In the genomic region with DNA sequence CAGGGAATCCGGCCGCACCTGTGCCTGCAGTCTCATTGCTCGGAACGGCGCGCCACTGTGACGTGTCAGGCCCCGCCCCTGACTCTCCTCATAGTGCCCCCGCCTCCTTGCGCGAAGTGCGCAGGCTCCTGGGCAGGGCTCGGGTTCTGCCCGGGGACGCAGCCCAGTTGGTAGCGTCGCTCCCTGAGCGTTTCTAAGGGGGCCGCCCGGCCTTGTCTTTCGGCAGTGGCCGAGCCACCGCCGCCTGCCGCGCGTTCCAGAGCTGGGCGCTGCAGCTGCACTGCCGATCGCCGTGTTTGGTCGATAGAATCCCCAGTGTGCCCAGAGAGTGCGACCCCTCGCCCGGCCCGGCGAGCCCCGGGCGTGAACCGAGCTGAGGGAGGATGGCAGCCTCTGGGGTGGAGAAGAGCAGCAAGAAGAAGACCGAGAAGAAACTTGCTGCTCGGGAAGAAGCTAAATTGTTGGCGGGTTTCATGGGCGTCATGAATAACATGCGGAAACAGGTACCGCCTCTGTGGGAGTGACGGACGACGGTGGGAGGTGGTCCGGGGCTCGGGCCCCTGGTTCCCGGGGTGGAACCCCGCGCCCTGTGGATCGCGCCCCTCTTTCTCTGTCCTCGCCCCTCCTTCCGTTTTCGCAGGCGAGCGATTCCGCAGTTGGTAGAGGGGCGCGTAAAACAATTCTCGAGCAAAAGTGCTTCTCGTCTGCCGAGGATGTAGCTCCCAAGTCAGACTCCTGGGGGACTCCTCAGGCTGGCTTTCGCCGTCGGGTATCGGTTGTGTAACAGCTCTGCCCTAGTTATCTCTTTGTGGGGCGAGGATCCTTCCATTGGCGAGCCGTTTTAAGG, we compare ENCODE assay signal across 1 cellular context.
TF ChIP-seq lines count a peak whose summit lies in the region.

A gene with protein sequence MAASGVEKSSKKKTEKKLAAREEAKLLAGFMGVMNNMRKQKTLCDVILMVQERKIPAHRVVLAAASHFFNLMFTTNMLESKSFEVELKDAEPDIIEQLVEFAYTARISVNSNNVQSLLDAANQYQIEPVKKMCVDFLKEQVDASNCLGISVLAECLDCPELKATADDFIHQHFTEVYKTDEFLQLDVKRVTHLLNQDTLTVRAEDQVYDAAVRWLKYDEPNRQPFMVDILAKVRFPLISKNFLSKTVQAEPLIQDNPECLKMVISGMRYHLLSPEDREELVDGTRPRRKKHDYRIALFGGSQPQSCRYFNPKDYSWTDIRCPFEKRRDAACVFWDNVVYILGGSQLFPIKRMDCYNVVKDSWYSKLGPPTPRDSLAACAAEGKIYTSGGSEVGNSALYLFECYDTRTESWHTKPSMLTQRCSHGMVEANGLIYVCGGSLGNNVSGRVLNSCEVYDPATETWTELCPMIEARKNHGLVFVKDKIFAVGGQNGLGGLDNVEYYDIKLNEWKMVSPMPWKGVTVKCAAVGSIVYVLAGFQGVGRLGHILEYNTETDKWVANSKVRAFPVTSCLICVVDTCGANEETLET (plus strand): TSS at position 142 of the 847 bp plus-strand sequence. CDS start 242 bp downstream, at position 384.

TF ChIP-seq in HepG2, 621 proteins besides CTCF, POLR2A, EP300 and RAD21 (continued from another document and continues in another):
- TF ChIP-seq, protein P1, sequence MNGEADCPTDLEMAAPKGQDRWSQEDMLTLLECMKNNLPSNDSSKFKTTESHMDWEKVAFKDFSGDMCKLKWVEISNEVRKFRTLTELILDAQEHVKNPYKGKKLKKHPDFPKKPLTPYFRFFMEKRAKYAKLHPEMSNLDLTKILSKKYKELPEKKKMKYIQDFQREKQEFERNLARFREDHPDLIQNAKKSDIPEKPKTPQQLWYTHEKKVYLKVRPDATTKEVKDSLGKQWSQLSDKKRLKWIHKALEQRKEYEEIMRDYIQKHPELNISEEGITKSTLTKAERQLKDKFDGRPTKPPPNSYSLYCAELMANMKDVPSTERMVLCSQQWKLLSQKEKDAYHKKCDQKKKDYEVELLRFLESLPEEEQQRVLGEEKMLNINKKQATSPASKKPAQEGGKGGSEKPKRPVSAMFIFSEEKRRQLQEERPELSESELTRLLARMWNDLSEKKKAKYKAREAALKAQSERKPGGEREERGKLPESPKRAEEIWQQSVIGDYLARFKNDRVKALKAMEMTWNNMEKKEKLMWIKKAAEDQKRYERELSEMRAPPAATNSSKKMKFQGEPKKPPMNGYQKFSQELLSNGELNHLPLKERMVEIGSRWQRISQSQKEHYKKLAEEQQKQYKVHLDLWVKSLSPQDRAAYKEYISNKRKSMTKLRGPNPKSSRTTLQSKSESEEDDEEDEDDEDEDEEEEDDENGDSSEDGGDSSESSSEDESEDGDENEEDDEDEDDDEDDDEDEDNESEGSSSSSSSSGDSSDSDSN (CRISPR knock-in tag; IDR thresholded peaks at IDR 0.05) = peak; percentile 97
- TF ChIP-seq SKI (IDR thresholded peaks at IDR 0.05; ENCODE audit: partially characterized antibody) = no peak
- TF ChIP-seq, protein P2, sequence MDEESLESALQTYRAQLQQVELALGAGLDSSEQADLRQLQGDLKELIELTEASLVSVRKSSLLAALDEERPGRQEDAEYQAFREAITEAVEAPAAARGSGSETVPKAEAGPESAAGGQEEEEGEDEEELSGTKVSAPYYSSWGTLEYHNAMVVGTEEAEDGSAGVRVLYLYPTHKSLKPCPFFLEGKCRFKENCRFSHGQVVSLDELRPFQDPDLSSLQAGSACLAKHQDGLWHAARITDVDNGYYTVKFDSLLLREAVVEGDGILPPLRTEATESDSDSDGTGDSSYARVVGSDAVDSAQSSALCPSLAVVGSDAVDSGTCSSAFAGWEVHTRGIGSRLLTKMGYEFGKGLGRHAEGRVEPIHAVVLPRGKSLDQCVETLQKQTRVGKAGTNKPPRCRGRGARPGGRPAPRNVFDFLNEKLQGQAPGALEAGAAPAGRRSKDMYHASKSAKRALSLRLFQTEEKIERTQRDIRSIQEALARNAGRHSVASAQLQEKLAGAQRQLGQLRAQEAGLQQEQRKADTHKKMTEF (CRISPR knock-in tag; IDR thresholded peaks at IDR 0.05) = peak; percentile 61; the same call in 1 of the 2 replicates
- TF ChIP-seq ZSCAN22 (CRISPR knock-in tag; IDR thresholded peaks at IDR 0.05) = no peak
- TF ChIP-seq HOXA5 (CRISPR knock-in tag; IDR thresholded peaks at IDR 0.05) = no peak
- TF ChIP-seq, protein P3, sequence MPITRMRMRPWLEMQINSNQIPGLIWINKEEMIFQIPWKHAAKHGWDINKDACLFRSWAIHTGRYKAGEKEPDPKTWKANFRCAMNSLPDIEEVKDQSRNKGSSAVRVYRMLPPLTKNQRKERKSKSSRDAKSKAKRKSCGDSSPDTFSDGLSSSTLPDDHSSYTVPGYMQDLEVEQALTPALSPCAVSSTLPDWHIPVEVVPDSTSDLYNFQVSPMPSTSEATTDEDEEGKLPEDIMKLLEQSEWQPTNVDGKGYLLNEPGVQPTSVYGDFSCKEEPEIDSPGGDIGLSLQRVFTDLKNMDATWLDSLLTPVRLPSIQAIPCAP (CRISPR knock-in tag; IDR thresholded peaks at IDR 0.05; ENCODE audit: low read depth) = no peak
- TF ChIP-seq, protein P4, sequence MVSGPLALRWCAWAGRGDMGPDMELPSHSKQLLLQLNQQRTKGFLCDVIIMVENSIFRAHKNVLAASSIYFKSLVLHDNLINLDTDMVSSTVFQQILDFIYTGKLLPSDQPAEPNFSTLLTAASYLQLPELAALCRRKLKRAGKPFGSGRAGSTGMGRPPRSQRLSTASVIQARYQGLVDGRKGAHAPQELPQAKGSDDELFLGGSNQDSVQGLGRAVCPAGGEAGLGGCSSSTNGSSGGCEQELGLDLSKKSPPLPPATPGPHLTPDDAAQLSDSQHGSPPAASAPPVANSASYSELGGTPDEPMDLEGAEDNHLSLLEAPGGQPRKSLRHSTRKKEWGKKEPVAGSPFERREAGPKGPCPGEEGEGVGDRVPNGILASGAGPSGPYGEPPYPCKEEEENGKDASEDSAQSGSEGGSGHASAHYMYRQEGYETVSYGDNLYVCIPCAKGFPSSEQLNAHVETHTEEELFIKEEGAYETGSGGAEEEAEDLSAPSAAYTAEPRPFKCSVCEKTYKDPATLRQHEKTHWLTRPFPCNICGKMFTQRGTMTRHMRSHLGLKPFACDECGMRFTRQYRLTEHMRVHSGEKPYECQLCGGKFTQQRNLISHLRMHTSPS (CRISPR knock-in tag; IDR thresholded peaks at IDR 0.05; ENCODE audit: low read depth) = peak; percentile 72; the same call in 1 of the 2 replicates
- TF ChIP-seq ZNF572 (CRISPR knock-in tag; IDR thresholded peaks at IDR 0.05) = no peak
- TF ChIP-seq TARDBP (CRISPR knock-in tag; IDR thresholded peaks at IDR 0.05) = peak; percentile 92
- TF ChIP-seq ZNF543 (CRISPR knock-in tag; IDR thresholded peaks at IDR 0.05) = peak; percentile 40; the same call in 1 of the 2 replicates
- TF ChIP-seq AGO2 (optimal IDR thresholded peaks at IDR 0.05; ENCODE audit: low read depth, low read length) = peak; percentile 52
- TF ChIP-seq NFATC3 (CRISPR knock-in tag; IDR thresholded peaks at IDR 0.05) = 0 out of 2 replicates have a peak, but pooled peaks have one; percentile 42
- peak; percentile 62; the same call in 1 of the 2 replicates for TF ChIP-seq ZNF205 (CRISPR knock-in tag; IDR thresholded peaks at IDR 0.05)
- TF ChIP-seq ZNF333 (CRISPR knock-in tag; IDR thresholded peaks at IDR 0.05; ENCODE audit: borderline replicate concordance) = no peak
- TF ChIP-seq ZNF670 (CRISPR knock-in tag; IDR thresholded peaks at IDR 0.05; ENCODE audit: borderline replicate concordance) = peak; percentile 68; the same call in 1 of the 2 replicates
- TF ChIP-seq, protein P5, sequence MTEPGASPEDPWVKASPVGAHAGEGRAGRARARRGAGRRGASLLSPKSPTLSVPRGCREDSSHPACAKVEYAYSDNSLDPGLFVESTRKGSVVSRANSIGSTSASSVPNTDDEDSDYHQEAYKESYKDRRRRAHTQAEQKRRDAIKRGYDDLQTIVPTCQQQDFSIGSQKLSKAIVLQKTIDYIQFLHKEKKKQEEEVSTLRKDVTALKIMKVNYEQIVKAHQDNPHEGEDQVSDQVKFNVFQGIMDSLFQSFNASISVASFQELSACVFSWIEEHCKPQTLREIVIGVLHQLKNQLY (CRISPR knock-in tag; IDR thresholded peaks at IDR 0.05) = peak; percentile 28; the same call in 1 of the 2 replicates
- TF ChIP-seq TOPORS (CRISPR knock-in tag; IDR thresholded peaks at IDR 0.05) = 0 out of 2 replicates have a peak, but pooled peaks have one; percentile 60
- TF ChIP-seq SNAPC2 (CRISPR knock-in tag; IDR thresholded peaks at IDR 0.05) = no peak
- TF ChIP-seq ZNF546 (CRISPR knock-in tag; conservative IDR thresholded peaks at IDR 0.05) = no peak
- TF ChIP-seq ATF7-NPFF (CRISPR knock-in tag; IDR thresholded peaks at IDR 0.05; ENCODE audit: low read depth) = no peak
- no peak for TF ChIP-seq ERF (CRISPR knock-in tag; IDR thresholded peaks at IDR 0.05)
- no peak for TF ChIP-seq JARID2 (CRISPR knock-in tag; IDR thresholded peaks at IDR 0.05; ENCODE audit: insufficient replicate concordance)
- TF ChIP-seq ZNF143 (CRISPR knock-in tag; IDR thresholded peaks at IDR 0.05) = no peak
- TF ChIP-seq ZIK1 (CRISPR knock-in tag; IDR thresholded peaks at IDR 0.05; ENCODE audit: borderline replicate concordance, low read depth) = peak; percentile 66; the same call in 1 of the 2 replicates
- TF ChIP-seq RELA (CRISPR knock-in tag; IDR thresholded peaks at IDR 0.05) = no peak
- TF ChIP-seq, protein P6, sequence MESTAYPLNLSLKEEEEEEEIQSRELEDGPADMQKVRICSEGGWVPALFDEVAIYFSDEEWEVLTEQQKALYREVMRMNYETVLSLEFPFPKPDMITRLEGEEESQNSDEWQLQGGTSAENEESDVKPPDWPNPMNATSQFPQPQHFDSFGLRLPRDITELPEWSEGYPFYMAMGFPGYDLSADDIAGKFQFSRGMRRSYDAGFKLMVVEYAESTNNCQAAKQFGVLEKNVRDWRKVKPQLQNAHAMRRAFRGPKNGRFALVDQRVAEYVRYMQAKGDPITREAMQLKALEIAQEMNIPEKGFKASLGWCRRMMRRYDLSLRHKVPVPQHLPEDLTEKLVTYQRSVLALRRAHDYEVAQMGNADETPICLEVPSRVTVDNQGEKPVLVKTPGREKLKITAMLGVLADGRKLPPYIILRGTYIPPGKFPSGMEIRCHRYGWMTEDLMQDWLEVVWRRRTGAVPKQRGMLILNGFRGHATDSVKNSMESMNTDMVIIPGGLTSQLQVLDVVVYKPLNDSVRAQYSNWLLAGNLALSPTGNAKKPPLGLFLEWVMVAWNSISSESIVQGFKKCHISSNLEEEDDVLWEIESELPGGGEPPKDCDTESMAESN (CRISPR knock-in tag; conservative IDR thresholded peaks at IDR 0.05) = peak; percentile 79
- TF ChIP-seq, protein P7, sequence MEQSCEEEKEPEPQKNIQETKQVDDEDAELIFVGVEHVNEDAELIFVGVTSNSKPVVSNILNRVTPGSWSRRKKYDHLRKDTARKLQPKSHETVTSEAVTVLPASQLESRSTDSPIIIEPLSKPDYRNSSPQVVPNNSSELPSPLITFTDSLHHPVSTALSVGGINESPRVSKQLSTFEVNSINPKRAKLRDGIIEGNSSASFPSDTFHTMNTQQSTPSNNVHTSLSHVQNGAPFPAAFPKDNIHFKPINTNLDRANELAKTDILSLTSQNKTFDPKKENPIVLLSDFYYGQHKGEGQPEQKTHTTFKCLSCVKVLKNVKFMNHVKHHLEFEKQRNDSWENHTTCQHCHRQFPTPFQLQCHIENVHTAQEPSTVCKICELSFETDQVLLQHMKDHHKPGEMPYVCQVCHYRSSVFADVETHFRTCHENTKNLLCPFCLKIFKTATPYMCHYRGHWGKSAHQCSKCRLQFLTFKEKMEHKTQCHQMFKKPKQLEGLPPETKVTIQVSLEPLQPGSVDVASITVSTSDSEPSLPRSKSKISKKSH (CRISPR knock-in tag; IDR thresholded peaks at IDR 0.05; ENCODE audit: borderline replicate concordance) = peak; percentile 63; the same call in 1 of the 2 replicates
- TF ChIP-seq TEAD3 (CRISPR knock-in tag; optimal IDR thresholded peaks at IDR 0.05; ENCODE audit: borderline replicate concordance) = peak; percentile 47
- TF ChIP-seq GTF3A (CRISPR knock-in tag; conservative IDR thresholded peaks at IDR 0.05) = no peak
- 0 out of 2 replicates have a peak, but pooled peaks have one; percentile 19 for TF ChIP-seq MEF2D (CRISPR knock-in tag; IDR thresholded peaks at IDR 0.05)
- TF ChIP-seq, protein P8, sequence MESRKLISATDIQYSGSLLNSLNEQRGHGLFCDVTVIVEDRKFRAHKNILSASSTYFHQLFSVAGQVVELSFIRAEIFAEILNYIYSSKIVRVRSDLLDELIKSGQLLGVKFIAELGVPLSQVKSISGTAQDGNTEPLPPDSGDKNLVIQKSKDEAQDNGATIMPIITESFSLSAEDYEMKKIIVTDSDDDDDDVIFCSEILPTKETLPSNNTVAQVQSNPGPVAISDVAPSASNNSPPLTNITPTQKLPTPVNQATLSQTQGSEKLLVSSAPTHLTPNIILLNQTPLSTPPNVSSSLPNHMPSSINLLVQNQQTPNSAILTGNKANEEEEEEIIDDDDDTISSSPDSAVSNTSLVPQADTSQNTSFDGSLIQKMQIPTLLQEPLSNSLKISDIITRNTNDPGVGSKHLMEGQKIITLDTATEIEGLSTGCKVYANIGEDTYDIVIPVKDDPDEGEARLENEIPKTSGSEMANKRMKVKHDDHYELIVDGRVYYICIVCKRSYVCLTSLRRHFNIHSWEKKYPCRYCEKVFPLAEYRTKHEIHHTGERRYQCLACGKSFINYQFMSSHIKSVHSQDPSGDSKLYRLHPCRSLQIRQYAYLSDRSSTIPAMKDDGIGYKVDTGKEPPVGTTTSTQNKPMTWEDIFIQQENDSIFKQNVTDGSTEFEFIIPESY (CRISPR knock-in tag; IDR thresholded peaks at IDR 0.05) = no peak
- TF ChIP-seq TP53 (CRISPR knock-in tag; conservative IDR thresholded peaks at IDR 0.05) = no peak
- peak; percentile 24; the same call in 1 of the 2 replicates for TF ChIP-seq ZNF629 (CRISPR knock-in tag; conservative IDR thresholded peaks at IDR 0.05)
- peak; percentile 29; the same call in 1 of the 2 replicates for TF ChIP-seq ZNF124 (CRISPR knock-in tag; IDR thresholded peaks at IDR 0.05)
- TF ChIP-seq, protein P9, sequence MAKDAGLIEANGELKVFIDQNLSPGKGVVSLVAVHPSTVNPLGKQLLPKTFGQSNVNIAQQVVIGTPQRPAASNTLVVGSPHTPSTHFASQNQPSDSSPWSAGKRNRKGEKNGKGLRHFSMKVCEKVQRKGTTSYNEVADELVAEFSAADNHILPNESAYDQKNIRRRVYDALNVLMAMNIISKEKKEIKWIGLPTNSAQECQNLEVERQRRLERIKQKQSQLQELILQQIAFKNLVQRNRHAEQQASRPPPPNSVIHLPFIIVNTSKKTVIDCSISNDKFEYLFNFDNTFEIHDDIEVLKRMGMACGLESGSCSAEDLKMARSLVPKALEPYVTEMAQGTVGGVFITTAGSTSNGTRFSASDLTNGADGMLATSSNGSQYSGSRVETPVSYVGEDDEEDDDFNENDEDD (CRISPR knock-in tag; IDR thresholded peaks at IDR 0.05; ENCODE audit: borderline replicate concordance) = peak; percentile 82; the same call in 1 of the 2 replicates
- no peak for TF ChIP-seq ZNF607 (CRISPR knock-in tag; IDR thresholded peaks at IDR 0.05; ENCODE audit: borderline replicate concordance)
- 0 out of 2 replicates have a peak, but pooled peaks have one; percentile 14 for TF ChIP-seq FOXO1 (CRISPR knock-in tag; IDR thresholded peaks at IDR 0.05)
- TF ChIP-seq, protein P10, sequence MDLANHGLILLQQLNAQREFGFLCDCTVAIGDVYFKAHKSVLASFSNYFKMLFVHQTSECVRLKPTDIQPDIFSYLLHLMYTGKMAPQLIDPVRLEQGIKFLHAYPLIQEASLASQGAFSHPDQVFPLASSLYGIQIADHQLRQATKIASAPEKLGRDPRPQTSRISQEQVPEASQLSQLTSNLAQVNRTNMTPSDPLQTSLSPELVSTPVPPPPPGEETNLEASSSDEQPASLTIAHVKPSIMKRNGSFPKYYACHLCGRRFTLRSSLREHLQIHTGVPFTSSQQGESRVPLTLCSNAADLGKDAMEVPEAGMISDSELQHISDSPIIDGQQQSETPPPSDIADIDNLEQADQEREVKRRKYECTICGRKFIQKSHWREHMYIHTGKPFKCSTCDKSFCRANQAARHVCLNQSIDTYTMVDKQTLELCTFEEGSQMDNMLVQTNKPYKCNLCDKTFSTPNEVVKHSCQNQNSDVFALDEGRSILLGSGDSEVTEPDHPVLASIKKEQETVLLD (CRISPR knock-in tag; IDR thresholded peaks at IDR 0.05; ENCODE audit: low read depth) = no peak
- TF ChIP-seq NR1H2 (CRISPR knock-in tag; IDR thresholded peaks at IDR 0.05; ENCODE audit: borderline replicate concordance, low read depth) = peak; percentile 19; the same call in 1 of the 2 replicates
